24 cellular contexts compared by ENCODE assay signal in the genomic region with DNA sequence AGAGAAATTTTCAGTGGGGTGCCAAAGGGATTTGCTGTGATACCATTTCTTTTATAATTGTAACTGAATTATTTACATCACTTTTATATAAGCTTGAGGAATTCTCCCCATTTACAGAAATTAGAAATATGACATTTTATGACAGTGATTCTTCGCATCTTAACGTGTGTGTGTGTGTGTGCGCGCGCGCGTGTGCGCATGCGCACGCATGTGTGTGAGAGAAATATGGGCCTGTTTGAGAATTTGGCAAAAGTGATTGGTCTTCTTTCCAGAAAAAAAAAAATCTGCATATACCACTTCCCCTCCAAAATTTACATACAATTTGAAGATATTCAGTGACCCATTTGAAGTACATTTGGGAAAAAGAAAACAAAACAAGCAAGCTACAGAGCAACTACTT.
"Had no signal": no experiment of that assay in that cellular context is flagged by ENCODE, and none has a peak within 500 bp of the region (broad histone marks: within the 10 kb centered on the region; RNA-seq: fewer than 3 reads in every experiment).

No MANE protein-coding gene starts in this region.

- H3K36me3 ChIP-seq: colonic mucosa, esophagus muscularis mucosa, esophagus squamous epithelium, gastrocnemius medialis, gastroesophageal sphincter, heart left ventricle, heart right ventricle had no signal

- H3K4me1 ChIP-seq: colonic mucosa, esophagus muscularis mucosa, esophagus squamous epithelium, foreskin keratinocyte, gastrocnemius medialis, gastroesophageal sphincter, heart left ventricle, heart right ventricle had no signal

- ATAC-seq: effector memory CD8-positive, alpha-beta T cell; esophagus mucosa; foreskin keratinocyte; gastrocnemius medialis; gastroesophageal sphincter; heart left ventricle; heart right ventricle had no signal

- H3K4me3 ChIP-seq: colonic mucosa, coronary artery, dorsolateral prefrontal cortex, esophagus muscularis mucosa, esophagus squamous epithelium, gastrocnemius medialis, gastroesophageal sphincter, heart left ventricle, heart right ventricle had no signal

- H3K9me3 ChIP-seq: colonic mucosa, gastrocnemius medialis had no signal

- DNase-seq: colonic mucosa; cortex of kidney; dermis blood vessel endothelial cell; dorsolateral prefrontal cortex; effector CD4-positive, alpha-beta T cell; effector CD8-positive, alpha-beta T cell; effector memory CD4-positive, alpha-beta T cell; effector memory CD8-positive, alpha-beta T cell; endodermal cell; erythroblast; esophagus squamous epithelium; foreskin fibroblast; foreskin keratinocyte; foreskin melanocyte; gastrocnemius medialis; glutamatergic neuron; head of caudate nucleus; heart left ventricle; heart right ventricle had no signal

- H3K27ac ChIP-seq: colonic mucosa, coronary artery, dorsolateral prefrontal cortex, epithelial cell of prostate, esophagus muscularis mucosa, esophagus squamous epithelium, foreskin keratinocyte, gastrocnemius medialis, gastroesophageal sphincter, heart left ventricle, heart right ventricle had no signal

- H3K27me3 ChIP-seq: colonic mucosa, dorsolateral prefrontal cortex, esophagus muscularis mucosa, esophagus squamous epithelium, foreskin keratinocyte, gastrocnemius medialis, gastroesophageal sphincter, heart left ventricle, heart right ventricle had no signal
